9 cellular contexts compared by ENCODE assay signal in genomic region chr6:30942338-30943060, GRCh38. TPM values are rescaled to one million over a fixed set of nuclear protein-coding genes. Genes with fewer than 3 reads are reported as not detected.
A peak's percentile ranks its signal among the peaks of the same experiment; 100 is the strongest.
DNase-seq lines count a peak whose midpoint lies in the region; ATAC-seq and TF ChIP-seq lines count a peak whose summit lies in the region.
"Had no signal": no experiment of that assay in that cellular context is flagged by ENCODE, and none has a peak within 500 bp of the region (broad histone marks: within the 10 kb centered on the region; RNA-seq: fewer than 3 reads in every experiment).

No MANE protein-coding gene starts in this region.

- TF ChIP-seq CTCF in osteocyte (IDR thresholded peaks at IDR 0.05) = peak; percentile 63

- H3K27ac Mint-ChIP-seq in osteocyte (ENCODE audit: unreplicated experiment) = no peak overlapping the region

- peaks cover 5% of the 10 kb centered on the region for H3K27me3 Mint-ChIP-seq in osteocyte (ENCODE audit: unreplicated experiment)

- DNase-seq in GM04504 (ENCODE audit: low read depth) (peak; percentile 71), RPMI7951 (ENCODE audit: low read depth) (peak; percentile 84), fibroblast of the conjunctiva (ENCODE audit: low read depth) (peak; percentile 62), osteocyte (ENCODE audit: extremely low spot score, unreplicated experiment) (no peak), NCI-H774 (lab: John Stamatoyannopoulos, UW) (no peak)
- DNase-seq in central memory CD4-positive, alpha-beta T cell = no peak

- no peak for ATAC-seq in GM19023 (IDR thresholded peaks at IDR 0.05; ENCODE audit: unreplicated experiment)
- ATAC-seq in HG03460 (IDR thresholded peaks at IDR 0.05; ENCODE audit: unreplicated experiment) = no peak

- H3K4me1 Mint-ChIP-seq in osteocyte (ENCODE audit: unreplicated experiment) = peaks cover 11% of the 10 kb centered on the region

- H3K36me3 Mint-ChIP-seq in osteocyte (ENCODE audit: unreplicated experiment) = no peaks in the 10 kb centered on the region

- H3K4me3 Mint-ChIP-seq in osteocyte (ENCODE audit: unreplicated experiment) = no peak overlapping the region

- no peaks in the 10 kb centered on the region for H3K9me3 Mint-ChIP-seq in osteocyte (ENCODE audit: unreplicated experiment)

RNA-seq across cellular contexts. Expression of gene MUCL3, which starts 1.7 kb away (rescaled TPM):
- not detected in 2 replicates for total RNA-seq in RPMI7951 (2014; rRNA removed; shearing (Covaris generic))
- total RNA-seq in osteocyte = not detected in 2 replicates
- total RNA-seq: mononuclear cell had no signal

RNA-seq across cellular contexts. Expression of gene SFTA2, which starts 10.5 kb away (rescaled TPM):
- total RNA-seq in RPMI7951 (2014; rRNA removed; shearing (Covaris generic)) = 0.24 TPM in 1 of 2 replicates, not detected in the other
- not detected in 2 replicates for total RNA-seq in osteocyte
- total RNA-seq: mononuclear cell had no signal

RNA-seq across cellular contexts. Expression of gene VARS2, which starts 28.5 kb away (rescaled TPM):
- total RNA-seq in RPMI7951 (2014; rRNA removed; shearing (Covaris generic)) = 9.5 and 9.6 TPM in 2 replicates
- total RNA-seq in osteocyte = 44.0 and 46.4 TPM in 2 replicates

RNA-seq across cellular contexts. Expression of gene GTF2H4, which starts 34.5 kb away (rescaled TPM):
- 12.4 and 14.6 TPM in 2 replicates for total RNA-seq in RPMI7951 (2014; rRNA removed; shearing (Covaris generic))
- total RNA-seq in osteocyte = 35.5 and 39.3 TPM in 2 replicates

RNA-seq across cellular contexts. Expression of gene MUC21, which starts 41.0 kb away (rescaled TPM):
- total RNA-seq in RPMI7951 (2014; rRNA removed; shearing (Covaris generic)) = not detected in 2 replicates
- not detected in 2 replicates for total RNA-seq in osteocyte
- total RNA-seq: mononuclear cell had no signal

Comparison
In these comparisons a context has a peak if more than half of its experiments do, and no peak if none do; other contexts are left out.
1. DNase-seq: peak in GM04504 (single experiment), RPMI7951 (single experiment) and fibroblast of the conjunctiva (single experiment); none in osteocyte (single experiment), central memory CD4-positive, alpha-beta T cell (single experiment) and NCI-H774 (single experiment).